ENCODE assay signal across 21 cellular contexts in genomic region chr21:38151021-38151645, GRCh38.
"Had no signal": no experiment of that assay in that cellular context is flagged by ENCODE, and none has a peak within 500 bp of the region (broad histone marks: within the 10 kb centered on the region; RNA-seq: fewer than 3 reads in every experiment).

No MANE protein-coding gene starts in this region.

- H3K27me3 ChIP-seq: SJCRH30 had no signal

- H3K9me3 ChIP-seq: SJCRH30 had no signal

- ATAC-seq: Right ventricle myocardium inferior, SK-N-SH treated with all-trans-retinoic acid at 6 μM for 48 hours had no signal

- H3K27ac ChIP-seq: SJCRH30 had no signal

- DNase-seq: Karpas-422, KG1, MM.1S, NCI-H1092 treated with DMSO at 0.1 percent for 48 hours, NCI-H1436, NCI-H187, NCI-H2029, NCI-H2081 treated with DMSO at 0.1 percent for 48 hours, NCI-H2171, NCI-H226, NCI-H446, NCI-H510A, NCI-H524 treated with DMSO at 0.1 percent for 48 hours, NCI-H69, NCI-H774, RPMI8226, SHP77 treated with DMSO at 0.1 percent for 48 hours, SJCRH30 had no signal

- H3K4me3 ChIP-seq: SJCRH30 had no signal

- H3K4me1 ChIP-seq: SJCRH30 had no signal

- H3K36me3 ChIP-seq: SJCRH30 had no signal

- FAIRE-seq: RCC 7860 had no signal
